15 cellular contexts compared by ENCODE assay signal in genomic region chr6:158500016-158500735, GRCh38. TPM values are rescaled to one million over a fixed set of nuclear protein-coding genes. Genes with fewer than 3 reads are reported as not detected.
DNase-seq lines count a peak whose midpoint lies in the region; ATAC-seq, FAIRE-seq and TF ChIP-seq lines count a peak whose summit lies in the region.
"Had no signal": no experiment of that assay in that cellular context is flagged by ENCODE, and none has a peak within 500 bp of the region (broad histone marks: within the 10 kb centered on the region; RNA-seq: fewer than 3 reads in every experiment).

No MANE protein-coding gene starts in this region.

- no peaks in the 10 kb centered on the region for H4K20me1 ChIP-seq in K562 (replicated peaks; ENCODE audit: control insufficient read depth, insufficient read depth, low read length)

- no peak overlapping the region for H3K4me3 ChIP-seq in K562
- H3K4me3 ChIP-seq: ascending aorta had no signal

- no peaks in the 10 kb centered on the region for H3K9me3 Mint-ChIP-seq in nephron
- H3K9me3 Mint-ChIP-seq: activated T-cell treated with anti-CD3 and anti-CD28 coated beads, Interleukin-2, amount 50 U/mL, for 4 hours had no signal

- H3K4me2 ChIP-seq in K562 (ENCODE audit: insufficient read depth, low read length) = no peak overlapping the region

- TF ChIP-seq RAD21 in K562 (CRISPR knock-in tag; conservative IDR thresholded peaks at IDR 0.05 in 1 of 2, IDR thresholded peaks at IDR 0.05 in 1 of 2) = no peak

- H2AFZ ChIP-seq in K562 (ENCODE audit: low read depth, low read length) = no peak overlapping the region

- ATAC-seq in K562 = no peak
- ATAC-seq: activated T-cell treated with anti-CD3 and anti-CD28 coated beads, Interleukin-2, amount 50 U/mL, for 4 hours; HCT116; Panc1 had no signal

- FAIRE-seq in K562 (lab: Jason Lieb, UNC) = peak; percentile 29

- TF ChIP-seq POLR2A in K562 (conservative IDR thresholded peaks at IDR 0.05) = no peak

- DNase-seq in DMS53 treated with DMSO at 0.1 percent for 48 hours (lab: John Stamatoyannopoulos, UW; ENCODE audit: unreplicated experiment) = peak; percentile 27
- peak; percentile 73 for DNase-seq in NCI-H187 treated with DMSO at 0.1 percent for 48 hours (lab: John Stamatoyannopoulos, UW)
- DNase-seq in K562 (ENCODE audit: extremely low read depth in 1 of 4, low spot score in 3 of 4) = no peak
- DNase-seq in NCI-H1048 (lab: John Stamatoyannopoulos, UW) = no peak
- DNase-seq in T-helper 9 cell = no peak
- DNase-seq in midbrain (lab: John Stamatoyannopoulos, UW) = no peak
- DNase-seq in NCI-H146 (lab: John Stamatoyannopoulos, UW) = no peak
- DNase-seq: activated T-cell treated with anti-CD3 and anti-CD28 coated beads, Interleukin-2, amount 50 U/mL, for 4 hours; Caco-2; MM.1S had no signal

- no peaks in the 10 kb centered on the region for H3K27me3 ChIP-seq in K562 (ENCODE audit: control insufficient read depth in 2 of 2, insufficient read depth in 2 of 2, low read length in 2 of 2)
- H3K27me3 ChIP-seq: ascending aorta, neutrophil had no signal

- intact Hi-C loops in K562 (cut with micrococcal nuclease) = no loop called here

- H3K4me1 Mint-ChIP-seq in nephron = peaks cover 28% of the 10 kb centered on the region

- no peak for TF ChIP-seq EP300 in K562 (IDR thresholded peaks at IDR 0.05; ENCODE audit: low read length)

- no peak overlapping the region for H3K9ac ChIP-seq in K562 (ENCODE audit: insufficient read depth in 1 of 2, low read depth in 2 of 2, low read length in 2 of 2)

- H3K36me3 ChIP-seq in K562 (ENCODE audit: control insufficient read depth, insufficient read depth, low read length) = peaks cover 34% of the 10 kb centered on the region
- H3K36me3 ChIP-seq: neutrophil had no signal

- CTCF ChIA-PET in K562 (lab: Yijun Ruan, JAX; ENCODE audit: low intra/inter-chr PET ratio) = no interaction called here

- H3K27ac Mint-ChIP-seq in nephron = peak overlapping the region; percentile 52 to 77 (median 64)

- no peaks in the 10 kb centered on the region for H3K27me3 Mint-ChIP-seq in nephron (ENCODE audit: low read depth)

- no peaks in the 10 kb centered on the region for H3K79me2 ChIP-seq in K562 (ENCODE audit: control insufficient read depth, insufficient read depth, low read length)

- peaks cover 64% of the 10 kb centered on the region for H3K36me3 Mint-ChIP-seq in nephron (ENCODE audit: low read depth)

- in situ Hi-C loops in K562 (cut with MboI) = no loop called here

- no peaks in the 10 kb centered on the region for H3K9me1 ChIP-seq in K562 (ENCODE audit: control insufficient read depth, insufficient read depth, low read length)

- no peak overlapping the region for H3K27ac ChIP-seq in K562 (ENCODE audit: extremely low read depth, low read depth, low read length)
- H3K27ac ChIP-seq: ascending aorta, neutrophil had no signal

- 73% methylated on average over 8 of the region's 8 CpGs for WGBS in K562 (ENCODE audit: insufficient coverage, low coverage, missing lambda C conversion rate)

- POLR2A ChIA-PET in K562 (lab: Yijun Ruan, JAX) = interaction anchor here (0.6 to 1.6 kb wide), 3 partner anchors 10 to 616 kb away, joined by 4 to 5 read pairs (median 4); no protein-coding TSS in a partner anchor

- H3K9me3 ChIP-seq in K562 (replicated peaks; ENCODE audit: control insufficient read depth, insufficient read depth, low read depth, low read length) = no peaks in the 10 kb centered on the region
- H3K9me3 ChIP-seq: ascending aorta, Caco-2, neutrophil had no signal

- H3K4me1 ChIP-seq in K562 (replicated peaks in 1 of 2; ENCODE audit: control insufficient read depth in 2 of 2, insufficient read depth in 2 of 2, low read length in 2 of 2) = peaks cover 0 to 4% of the 10 kb centered on the region in 2 experiments; a peak in 2 of 5 replicates
- H3K4me1 ChIP-seq: ascending aorta, Caco-2 had no signal

- TF ChIP-seq CTCF in K562 (IDR thresholded peaks at IDR 0.05 in 2 of 3, conservative IDR thresholded peaks at IDR 0.05 in 1 of 3; ENCODE audit: insufficient read depth in 2 of 3, low read depth in 1 of 3, low read length in 3 of 3) = no peak
- TF ChIP-seq CTCF in nephron (IDR thresholded peaks at IDR 0.05; ENCODE audit: unreplicated experiment in 3 of 3) = no peak

- peak overlapping the region in 1 of 3 experiments; percentile 5 for H3K4me3 Mint-ChIP-seq in nephron
- H3K4me3 Mint-ChIP-seq: activated T-cell treated with anti-CD3 and anti-CD28 coated beads, Interleukin-2, amount 50 U/mL, for 4 hours had no signal

- no TSS peak for BruUV-seq in K562 (replicated peaks; lab: Mats Ljungman, UMichigan)

RNA-seq across cellular contexts. Expression of gene TMEM181, which starts 59.7 kb away (rescaled TPM):
- 36.6 and 77.1 TPM in 2 replicates for total RNA-seq in K562 (2011; cell fraction: chromatin; rRNA removed; ENCODE audit: low replicate concordance)
- 21.0 and 25.4 TPM in 2 replicates for total RNA-seq in K562 (2011; cell fraction: nucleolus; rRNA removed)
- total RNA-seq in K562 (2011; cell fraction: nucleoplasm; rRNA removed) = 41.9 and 56.9 TPM in 2 replicates
- 10.9 and 14.8 TPM in 2 replicates for total RNA-seq in K562 (2014; rRNA removed)
- 26.0 and 27.2 TPM in 2 replicates for total RNA-seq in K562 (2014; rRNA removed; fragmentation: Illumina TruSeq; extraction: Trizol)
- 23.0 and 24.3 TPM in 2 replicates for total RNA-seq in K562 (2015; rRNA removed; fragmentation: Illumina TruSeq; extraction: Trizol)
- total RNA-seq in K562 (2021) = 17.3 and 19.2 TPM in 2 replicates
- polyA plus RNA-seq in K562 (2011; rRNA removed) = 23.6 and 26.0 TPM in 2 replicates
- polyA plus RNA-seq in K562 (2011; cell fraction: cytosol; rRNA removed) = 8.5 and 15.4 TPM in 2 replicates
- 19.9 and 23.7 TPM in 2 replicates for polyA plus RNA-seq in K562 (2011; cell fraction: nucleus; rRNA removed)
- 14.1 and 17.3 TPM in 2 replicates for polyA plus RNA-seq in K562 (2012)
- polyA plus RNA-seq in K562 (2014; fragmentation: Illumina TruSeq; extraction: Trizol) = 19.0 and 22.6 TPM in 2 replicates
- polyA plus RNA-seq in K562 (2014; fragmentation: Nextera tagmentation; extraction: Ambion mirVana) = 1 to 10 TPM; 5.6 to 7.6 TPM
- polyA plus RNA-seq in K562 (2014; rRNA removed) = 19.9 and 22.0 TPM in 2 replicates
- 30.4 and 31.4 TPM in 2 replicates for polyA minus RNA-seq in K562 (2011; rRNA and poly(A)+ RNA removed)
- 15.7 TPM in 2 replicates for polyA minus RNA-seq in K562 (2011; cell fraction: cytosol; rRNA and poly(A)+ RNA removed)
- 9.8 and 14.0 TPM in 2 replicates for polyA minus RNA-seq in K562 (2011; cell fraction: nucleus; rRNA and poly(A)+ RNA removed)

Comparison
In these comparisons a context has a peak if more than half of its experiments do, and no peak if none do; other contexts are left out.
1. DNase-seq: peak in DMS53 treated with DMSO at 0.1 percent for 48 hours (single experiment) and NCI-H187 treated with DMSO at 0.1 percent for 48 hours (single experiment); none in K562 (0 of 4), NCI-H1048 (single experiment), T-helper 9 cell (single experiment), midbrain (single experiment) and NCI-H146 (single experiment).